In genomic region chr6:13249817-13250216, GRCh38 we compare ENCODE assay signal across 15 cellular contexts.
"Had no signal": no experiment of that assay in that cellular context is flagged by ENCODE, and none has a peak within 500 bp of the region (broad histone marks: within the 10 kb centered on the region; RNA-seq: fewer than 3 reads in every experiment).

No MANE protein-coding gene starts in this region.

- H3K4me1 Mint-ChIP-seq: natural killer cell had no signal

- H3K9me3 Mint-ChIP-seq: natural killer cell, neural progenitor cell had no signal

- ATAC-seq: heart left ventricle, mucosa of descending colon, natural killer cell had no signal

- H3K4me1 ChIP-seq: colonic mucosa, right atrium auricular region had no signal

- H3K4me3 Mint-ChIP-seq: natural killer cell, neural progenitor cell had no signal

- H3K27ac ChIP-seq: colonic mucosa, heart left ventricle, neural progenitor cell, ovary, right atrium auricular region had no signal

- H3K9me3 ChIP-seq: colonic mucosa, heart left ventricle, mucosa of descending colon, ovary, right atrium auricular region had no signal

- H3K27ac Mint-ChIP-seq: natural killer cell, neural progenitor cell had no signal

- H3K4me3 ChIP-seq: colonic mucosa, heart left ventricle, mucosa of descending colon, neural progenitor cell, ovary, right atrium auricular region had no signal

- H3K9ac ChIP-seq: neural progenitor cell had no signal

- H3K36me3 ChIP-seq: colonic mucosa, neural progenitor cell, ovary, right atrium auricular region had no signal

- H3K36me3 Mint-ChIP-seq: natural killer cell, neural progenitor cell had no signal

- DNase-seq: colonic mucosa; dermis blood vessel endothelial cell; heart left ventricle; hippocampal formation; kidney glomerular epithelial cell; mucosa of descending colon; natural killer cell; nucleus accumbens; ovary; small intestine; stimulated activated CD4-positive, alpha-beta T cell treated with anti-CD3 and anti-CD28 coated beads, Interleukin-12 subunit alpha, Interleukin-12 subunit beta, amount 100 ng/mL, for 4 hours; stimulated activated naive CD4-positive, alpha-beta T cell treated with Interleukin-2 at 50 U/mL for 16 hours; trophoblast cell had no signal

- H3K27me3 ChIP-seq: colonic mucosa, heart left ventricle, neural progenitor cell, ovary, right atrium auricular region had no signal

- H3K4me2 ChIP-seq: neural progenitor cell had no signal

- H2AFZ ChIP-seq: neural progenitor cell had no signal
